In genomic region chr3:85846940-85847339, GRCh38 we compare ENCODE assay signal across 18 cellular contexts.
"Had no signal": no experiment of that assay in that cellular context is flagged by ENCODE, and none has a peak within 500 bp of the region (broad histone marks: within the 10 kb centered on the region; RNA-seq: fewer than 3 reads in every experiment).

No MANE protein-coding gene starts in this region.

- H3K4me1 ChIP-seq: right atrium auricular region, tibial artery had no signal

- ATAC-seq: activated CD8-positive, alpha-beta memory T cell treated with anti-CD3 and anti-CD28 coated beads, Interleukin-2, amount 10 ng/mL, durations not matched to agents 7 days and 5 days; left cardiac atrium; mucosa of descending colon; stimulated activated naive CD8-positive, alpha-beta T cell treated with anti-CD3 and anti-CD28 coated beads, Interleukin-15, Interleukin-2, amounts not matched to agents 100 U/mL and 50 U/mL, for 24 hours had no signal

- FAIRE-seq: urothelium cell line had no signal

- H3K27ac ChIP-seq: epithelial cell of prostate, right atrium auricular region, tibial artery had no signal

- H3K9me3 ChIP-seq: mucosa of descending colon, right atrium auricular region, tibial artery had no signal

- H3K4me3 ChIP-seq: mucosa of descending colon, right atrium auricular region, tibial artery had no signal

- DNase-seq: activated CD4-positive, alpha-beta memory T cell treated with anti-CD3 and anti-CD28 coated beads, Interleukin-2, amount 10 ng/mL, durations not matched to agents 7 days and 5 days; activated CD4-positive, alpha-beta T cell treated with anti-CD3 and anti-CD28 coated beads for 48 hours; activated CD4-positive, CD25-positive, alpha-beta regulatory T cell; activated CD8-positive, alpha-beta memory T cell treated with anti-CD3 and anti-CD28 coated beads, Interleukin-2, amount 10 ng/mL, durations not matched to agents 7 days and 5 days; activated naive CD4-positive, alpha-beta T cell treated with Interleukin-2 at 50 U/mL for 16 hours; caudate nucleus; endodermal cell; left cardiac atrium; mesenchymal stem cell; mucosa of descending colon; naive B cell; stimulated activated CD4-positive, alpha-beta T cell treated with anti-CD3 and anti-CD28 coated beads, Interleukin-2, amount 100 ng/mL, for 24 hours; stimulated activated naive CD8-positive, alpha-beta T cell treated with anti-CD3 and anti-CD28 coated beads, Interleukin-15, Interleukin-2, amounts not matched to agents 100 U/mL and 50 U/mL, for 24 hours; substantia nigra; tibial artery had no signal
